Comparison of ENCODE assay signal across 27 cellular contexts in the genomic region with DNA sequence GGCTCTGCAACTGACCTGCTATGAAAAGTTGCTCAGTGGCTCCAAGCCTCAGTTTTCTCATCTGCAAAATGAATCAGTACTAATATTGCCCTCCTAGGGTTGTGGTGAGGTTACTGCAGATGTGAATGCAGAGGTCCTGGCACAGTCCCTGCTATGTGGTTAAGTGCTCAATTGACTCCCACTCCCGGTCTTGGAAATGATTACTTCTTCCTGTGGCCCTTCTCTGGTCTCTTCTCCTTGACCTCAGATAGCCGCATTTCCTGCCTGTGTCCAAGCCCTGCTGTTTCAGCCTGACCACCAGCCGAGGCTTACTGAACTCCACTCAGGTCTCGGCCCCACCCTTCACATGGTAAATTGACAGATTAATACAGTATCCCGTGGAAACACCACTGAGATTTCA. TPM values are rescaled to one million over a fixed set of nuclear protein-coding genes. Genes with fewer than 3 reads are reported as not detected.
"Had no signal": no experiment of that assay in that cellular context is flagged by ENCODE, and none has a peak within 500 bp of the region (broad histone marks: within the 10 kb centered on the region; RNA-seq: fewer than 3 reads in every experiment).

No MANE protein-coding gene starts in this region.

- H3K4me2 ChIP-seq: KMS-11, PC-9, SK-N-SH had no signal

- H3K27ac Mint-ChIP-seq: IgD-negative memory B cell had no signal

- H2AFZ ChIP-seq: PC-9 had no signal

- DNase-seq: Kasumi-1, MM.1S, NCI-H1092 treated with DMSO at 0.1 percent for 48 hours, NCI-H1436, NCI-H187, NCI-H2029, NCI-H2081 treated with DMSO at 0.1 percent for 48 hours, NCI-H2171, NCI-H226, NCI-H446, NCI-H510A, NCI-H524 treated with DMSO at 0.1 percent for 48 hours, NCI-H69, NCI-H774, OCI-M1, PC-9, Peyer's patch, Right ventricle myocardium superior, RPMI8226, SIG-M5, SK-N-SH had no signal

- H3K27me3 ChIP-seq: Peyer's patch had no signal

- H3K4me3 Mint-ChIP-seq: IgD-negative memory B cell had no signal

- ATAC-seq: K562 had no signal

- H3K36me3 ChIP-seq: Peyer's patch, SJSA1 had no signal

- H3K9me3 ChIP-seq: SJSA1, SK-N-SH had no signal

- H3K4me1 Mint-ChIP-seq: IgD-negative memory B cell had no signal

- H3K27ac ChIP-seq: KMS-11, PC-9, Peyer's patch, SJSA1 had no signal

- H3K4me3 ChIP-seq: K562, PC-9, Peyer's patch, SJSA1 had no signal

- H3K4me1 ChIP-seq: Peyer's patch, SJSA1 had no signal

RNA-seq across cellular contexts. Expression of a gene that starts 26.3 kb away (rescaled TPM):
- total RNA-seq: HT1080, K562, M059J, PC-9, Right ventricle myocardium superior, SJSA1 had no signal
- polyA plus RNA-seq: IgD-negative memory B cell, K562, SK-N-SH had no signal
